1 cellular context compared by ENCODE assay signal in genomic region chr17:8173056-8173870, GRCh38.
TF ChIP-seq lines count a peak whose summit lies in the region.

No MANE protein-coding gene starts in this region.

TF ChIP-seq in HepG2, 621 proteins besides CTCF, POLR2A, EP300 and RAD21 (continued from another document):
- TF ChIP-seq BCL3 (CRISPR knock-in tag; IDR thresholded peaks at IDR 0.05) (no peak), ZNF558 (CRISPR knock-in tag; IDR thresholded peaks at IDR 0.05; ENCODE audit: borderline replicate concordance) (no peak), ZNF335 (CRISPR knock-in tag; IDR thresholded peaks at IDR 0.05) (peak; percentile 89), SNRNP70 (IDR thresholded peaks at IDR 0.05; ENCODE audit: low read depth, low read length) (no peak), SNAPC5 (CRISPR knock-in tag; IDR thresholded peaks at IDR 0.05; ENCODE audit: borderline replicate concordance) (peak; percentile 100), POLR2AphosphoS2 (IDR thresholded peaks at IDR 0.05; ENCODE audit: low read depth, low read length) (peak; percentile 100), KLF12 (CRISPR knock-in tag; IDR thresholded peaks at IDR 0.05; ENCODE audit: borderline replicate concordance) (peak; percentile 96), CERS6 (CRISPR knock-in tag; IDR thresholded peaks at IDR 0.05) (no peak), ZBTB4 (CRISPR knock-in tag; IDR thresholded peaks at IDR 0.05; ENCODE audit: borderline replicate concordance) (no peak), HNRNPLL (IDR thresholded peaks at IDR 0.05; ENCODE audit: low read depth, low read length, poor library complexity, severe bottlenecking) (no peak), ERF (CRISPR knock-in tag; IDR thresholded peaks at IDR 0.05) (peak; percentile 99), MLXIP (CRISPR knock-in tag; IDR thresholded peaks at IDR 0.05; ENCODE audit: borderline replicate concordance) (peak; percentile 94), RFX3 (CRISPR knock-in tag; IDR thresholded peaks at IDR 0.05) (peak; percentile 54; the same call in 1 of the 2 replicates), ZNF678 (CRISPR knock-in tag; IDR thresholded peaks at IDR 0.05) (no peak), ZNF253 (CRISPR knock-in tag; IDR thresholded peaks at IDR 0.05; ENCODE audit: borderline replicate concordance) (peak; percentile 66; the same call in 1 of the 2 replicates), NPAS2 (CRISPR knock-in tag; IDR thresholded peaks at IDR 0.05; ENCODE audit: borderline replicate concordance) (no peak), RXRB (CRISPR knock-in tag; IDR thresholded peaks at IDR 0.05; ENCODE audit: borderline replicate concordance) (peak; percentile 92), FOXK2 (IDR thresholded peaks at IDR 0.05) (0 out of 2 replicates have a peak, but pooled peaks have one; percentile 21), ZNF318 (CRISPR knock-in tag; IDR thresholded peaks at IDR 0.05) (peak; percentile 87), ZNF567 (CRISPR knock-in tag; IDR thresholded peaks at IDR 0.05; ENCODE audit: borderline replicate concordance) (no peak), RARA (CRISPR knock-in tag; IDR thresholded peaks at IDR 0.05) (peak; percentile 81), GFI1 (CRISPR knock-in tag; IDR thresholded peaks at IDR 0.05; ENCODE audit: borderline replicate concordance) (peak; percentile 55; the same call in 1 of the 2 replicates), SMARCC2 (IDR thresholded peaks at IDR 0.05) (peak; percentile 69; the same call in 1 of the 2 replicates), SRSF4 (IDR thresholded peaks at IDR 0.05; ENCODE audit: low read depth, low read length, poor library complexity, severe bottlenecking) (no peak), ZNF761 (CRISPR knock-in tag; conservative IDR thresholded peaks at IDR 0.05) (no peak)
